ENCODE assay signal across 20 cellular contexts in genomic region chr7:5183155-5183554, GRCh38. TPM values are rescaled to one million over a fixed set of nuclear protein-coding genes. Genes with fewer than 3 reads are reported as not detected.
DNase-seq lines count a peak whose midpoint lies in the region; ATAC-seq, FAIRE-seq and TF ChIP-seq lines count a peak whose summit lies in the region.
"Had no signal": no experiment of that assay in that cellular context is flagged by ENCODE, and none has a peak within 500 bp of the region (broad histone marks: within the 10 kb centered on the region; RNA-seq: fewer than 3 reads in every experiment).

No MANE protein-coding gene starts in this region.

- H3K27me3 ChIP-seq in H1 (replicated peaks in 1 of 4; ENCODE audit: control insufficient read depth in 3 of 4, extremely low read depth in 1 of 4, insufficient read depth in 3 of 4, low read length in 3 of 4) (no peaks in the 10 kb centered on the region), upper lobe of right lung (no peaks in the 10 kb centered on the region), mesenchymal stem cell (ENCODE audit: control insufficient read depth in 1 of 2, insufficient read depth in 1 of 2, low read length in 2 of 2) (peaks cover 7 to 14% of the 10 kb centered on the region in 2 experiments)
- H3K27me3 ChIP-seq: brain microvascular endothelial cell, neural progenitor cell had no signal

- no peak overlapping the region for H2BK20ac ChIP-seq in H1 (ENCODE audit: low read length)

- H3K4me1 ChIP-seq in H1 (replicated peaks in 1 of 4; ENCODE audit: control insufficient read depth in 3 of 4, insufficient read depth in 4 of 4, low read length in 3 of 4) (no peaks in the 10 kb centered on the region), upper lobe of right lung (no peaks in the 10 kb centered on the region), mesenchymal stem cell (ENCODE audit: control insufficient read depth, insufficient read depth, low read depth, low read length) (peaks cover 2% of the 10 kb centered on the region)
- H3K4me1 ChIP-seq: BE2C, neural progenitor cell, SJCRH30 had no signal

- H2AFZ ChIP-seq in H1 (ENCODE audit: low read length) (no peak overlapping the region), mesenchymal stem cell (ENCODE audit: low read depth, low read length) (no peak overlapping the region)
- H2AFZ ChIP-seq: neural progenitor cell had no signal

- CTCF ChIA-PET in H1 (lab: Charles Lee; ENCODE audit: partially characterized antibody): interaction anchor here (0.6 to 1.5 kb wide), 3 partner anchors 9 to 369 kb away, joined by 3 to 5 read pairs (median 3); no protein-coding TSS in a partner anchor

- H3K4me3 ChIP-seq in H1 (ENCODE audit: extremely low read depth in 1 of 4, insufficient read depth in 2 of 4, low read depth in 3 of 4, low read length in 4 of 4) (no peak overlapping the region), upper lobe of right lung (no peak overlapping the region), mesenchymal stem cell (ENCODE audit: insufficient read depth in 1 of 2, low read depth in 1 of 2, low read length in 2 of 2) (no peak overlapping the region)
- H3K4me3 ChIP-seq: neural progenitor cell, SJCRH30, smooth muscle cell had no signal

- TF ChIP-seq EP300 in H1 (IDR thresholded peaks at IDR 0.05; ENCODE audit: borderline replicate concordance in 1 of 2, low read depth in 2 of 2, low read length in 2 of 2): no peak

- peaks cover 0 to 8% of the 10 kb centered on the region in 2 experiments; a peak in 3 of 4 replicates for H3K9me3 ChIP-seq in H1 (ENCODE audit: insufficient read depth in 2 of 2, low read depth in 1 of 2, low read length in 1 of 2)
- no peaks in the 10 kb centered on the region for H3K9me3 ChIP-seq in upper lobe of right lung
- H3K9me3 ChIP-seq in mesenchymal stem cell (ENCODE audit: control insufficient read depth, low read length): peaks cover 2% of the 10 kb centered on the region
- H3K9me3 ChIP-seq: BE2C, SJCRH30 had no signal

- H3K36me3 ChIP-seq in H1 (ENCODE audit: control insufficient read depth in 2 of 4, insufficient read depth in 4 of 4, low read length in 3 of 4) (no peaks in the 10 kb centered on the region), upper lobe of right lung (no peaks in the 10 kb centered on the region), mesenchymal stem cell (ENCODE audit: control insufficient read depth in 1 of 2, insufficient read depth in 2 of 2, low read depth in 1 of 2, low read length in 2 of 2) (no peaks in the 10 kb centered on the region)
- H3K36me3 ChIP-seq: BE2C, brain microvascular endothelial cell, neural progenitor cell, SJCRH30 had no signal

- no peak for TF ChIP-seq POLR2A in H1 (IDR thresholded peaks at IDR 0.05; ENCODE audit: control extremely low read depth in 1 of 2, low read depth in 2 of 2, low read length in 2 of 2)

- H3K23ac ChIP-seq in H1 (ENCODE audit: insufficient read length): no peak overlapping the region
- H3K23ac ChIP-seq in mesenchymal stem cell (ENCODE audit: low read length in 2 of 2): no peak overlapping the region

- H4K20me1 ChIP-seq in H1 (replicated peaks in 1 of 2; ENCODE audit: control insufficient read depth in 1 of 2, insufficient read depth in 2 of 2, low read length in 2 of 2): no peaks in the 10 kb centered on the region

- no peak overlapping the region for H2BK5ac ChIP-seq in H1 (ENCODE audit: low read depth, low read length)
- no peak overlapping the region for H2BK5ac ChIP-seq in mesenchymal stem cell (ENCODE audit: low read depth, low read length, poor library complexity, severe bottlenecking)

- H3K56ac ChIP-seq in H1 (replicated peaks; ENCODE audit: insufficient read length, low read depth, low read length): no peak overlapping the region

- H2BK120ac ChIP-seq in H1 (replicated peaks; ENCODE audit: low read depth, low read length) (no peak overlapping the region), mesenchymal stem cell (ENCODE audit: low read depth, low read length) (no peak overlapping the region)

- FAIRE-seq in H1 (lab: Jason Lieb, UNC): no peak
- FAIRE-seq: A204.1, HepG2 had no signal

- H3K4ac ChIP-seq in H1 (replicated peaks; ENCODE audit: insufficient read length, low read depth, low read length): no peak overlapping the region
- no peak overlapping the region for H3K4ac ChIP-seq in mesenchymal stem cell (ENCODE audit: low read depth in 1 of 2, low read length in 2 of 2)

- no peaks in the 10 kb centered on the region for H3K79me1 ChIP-seq in H1 (ENCODE audit: low read depth, low read length)
- no peaks in the 10 kb centered on the region for H3K79me1 ChIP-seq in mesenchymal stem cell (replicated peaks; ENCODE audit: low read length, poor library complexity, severe bottlenecking)

- H3K4me2 ChIP-seq in H1 (ENCODE audit: insufficient read depth in 1 of 2, low read depth in 2 of 2, low read length in 2 of 2) (no peak overlapping the region), mesenchymal stem cell (ENCODE audit: low read length, poor library complexity, severe bottlenecking) (no peak overlapping the region)
- H3K4me2 ChIP-seq: neural progenitor cell, smooth muscle cell had no signal

- TF ChIP-seq RAD21 in H1 (IDR thresholded peaks at IDR 0.05 in 1 of 2, conservative IDR thresholded peaks at IDR 0.05 in 1 of 2; ENCODE audit: low read depth in 2 of 2, low read length in 2 of 2): no peak

- 93% methylated on average over 7 of the region's 7 CpGs; no CpG with 5 or more reads in 1 of the 2 experiments for WGBS in H1 (ENCODE audit: extremely low coverage in 1 of 2, insufficient coverage in 1 of 2, insufficient read length in 1 of 2, insufficient replicate concordance in 2 of 2, low coverage in 1 of 2, low lambda C conversion rate in 2 of 2, missing lambda C conversion rate in 1 of 2), 2 experiments
- 94% methylated on average over 7 of the region's 7 CpGs for WGBS in mesenchymal stem cell

- no peak overlapping the region for H3K27ac ChIP-seq in H1 (ENCODE audit: low read depth, low read length)
- no peak overlapping the region for H3K27ac ChIP-seq in upper lobe of right lung
- no peak overlapping the region for H3K27ac ChIP-seq in mesenchymal stem cell (ENCODE audit: low read length, poor library complexity, severe bottlenecking)
- H3K27ac ChIP-seq: brain microvascular endothelial cell, neural progenitor cell, SJCRH30 had no signal

- no peak for ATAC-seq in upper lobe of right lung
- ATAC-seq in HG03354 (IDR thresholded peaks at IDR 0.05; ENCODE audit: poor library complexity, severe bottlenecking, unreplicated experiment): no peak
- ATAC-seq: activated T-helper 17 cell treated with anti-CD3 and anti-CD28 coated beads, Interleukin-2, amount 50 U/mL, for 72 hours; HepG2 had no signal

- H4K8ac ChIP-seq in H1 (ENCODE audit: extremely low read depth, insufficient read depth, low read length) (no peak overlapping the region), mesenchymal stem cell (ENCODE audit: low read length) (no peak overlapping the region)

- H3K9ac ChIP-seq in H1 (replicated peaks in 1 of 4; ENCODE audit: extremely low read depth in 1 of 4, low read depth in 3 of 4, low read length in 3 of 4): no peak overlapping the region
- H3K9ac ChIP-seq in mesenchymal stem cell (ENCODE audit: low read length): no peak overlapping the region
- H3K9ac ChIP-seq: neural progenitor cell had no signal

- H2BK15ac ChIP-seq in H1 (ENCODE audit: low read length): no peak overlapping the region
- H2BK15ac ChIP-seq in mesenchymal stem cell (ENCODE audit: low read depth, poor library complexity, severe bottlenecking): no peak overlapping the region

- no peak overlapping the region for H3K18ac ChIP-seq in H1 (ENCODE audit: extremely low read depth, low read length)
- no peak overlapping the region for H3K18ac ChIP-seq in mesenchymal stem cell (ENCODE audit: low read depth in 1 of 2, low read length in 2 of 2)

- no peaks in the 10 kb centered on the region for H3K79me2 ChIP-seq in H1 (ENCODE audit: control insufficient read depth in 1 of 2, insufficient read depth in 2 of 2, low read length in 2 of 2)

- H3K23me2 ChIP-seq in H1 (ENCODE audit: low read depth, low read length): no peaks in the 10 kb centered on the region

- H2BK12ac ChIP-seq in H1 (ENCODE audit: low read depth, low read length) (no peak overlapping the region), mesenchymal stem cell (ENCODE audit: low read length in 2 of 2) (no peak overlapping the region)

- H3K14ac ChIP-seq in H1 (ENCODE audit: insufficient read length) (no peak overlapping the region), mesenchymal stem cell (ENCODE audit: low read length in 2 of 2) (no peak overlapping the region)

- intact Hi-C loops in upper lobe of right lung (cut with DNase I): no loop called here

- POLR2A ChIA-PET in H1 (lab: Charles Lee; ENCODE audit: partially characterized antibody): no interaction called here

- DNase-seq in NCI-H2196 (lab: John Stamatoyannopoulos, UW; ENCODE audit: unreplicated experiment): peak; percentile 18
- no peak for DNase-seq in NCI-H2196 treated with DMSO at 0.1 percent for 48 hours (lab: John Stamatoyannopoulos, UW; ENCODE audit: unreplicated experiment)
- DNase-seq in NCI-H2171 treated with DMSO at 0.1 percent for 48 hours (lab: John Stamatoyannopoulos, UW): peak; percentile 73
- DNase-seq in H1 (ENCODE audit: low read depth in 1 of 2, low spot score in 2 of 2): no peak
- DNase-seq in upper lobe of right lung: peak; percentile 33
- DNase-seq in mesenchymal stem cell: no peak
- DNase-seq in occipital lobe (lab: John Stamatoyannopoulos, UW): no peak
- DNase-seq: activated CD4-positive, alpha-beta T cell treated with anti-CD3 and anti-CD28 coated beads, Interleukin-2, amount 10 ng/mL, durations not matched to agents 24 days and 14 days; BE2C; brain microvascular endothelial cell; immature natural killer cell; NCI-H1694; NCI-H82; SJCRH30 had no signal

- no peak overlapping the region for H4K5ac ChIP-seq in H1 (ENCODE audit: insufficient read length, low read depth, low read length)

- TF ChIP-seq CTCF in H1 (IDR thresholded peaks at IDR 0.05; ENCODE audit: control extremely low read depth in 1 of 3, insufficient read depth in 1 of 3, low read depth in 1 of 3, low read length in 3 of 3) (no peak), upper lobe of right lung (IDR thresholded peaks at IDR 0.05) (no peak)

- H4K91ac ChIP-seq in H1 (replicated peaks; ENCODE audit: insufficient read length, low read length): no peak overlapping the region
- H4K91ac ChIP-seq in mesenchymal stem cell (ENCODE audit: low read length): no peak overlapping the region

- H2AK5ac ChIP-seq in H1 (ENCODE audit: low read depth, low read length) (0 out of 2 replicates have a peak overlapping the region, but pooled peaks have one; percentile 13), mesenchymal stem cell (ENCODE audit: low read length, severe bottlenecking) (no peak overlapping the region)

RNA-seq across cellular contexts. Expression of gene WIPI2, which starts 6.9 kb away (rescaled TPM):
- total RNA-seq in H1 (2021; fragmentation: NEBNext Ultra II Directional; extraction: Animal tissue kit (Norgen Biotek cat#: 25700)): 74.4 and 75.4 TPM in 2 replicates
- 52.2 and 53.5 TPM in 2 replicates for polyA plus RNA-seq in H1 (2011; rRNA removed)
- polyA plus RNA-seq in H1 (2011; cell fraction: cytosol; rRNA removed): 67.7 TPM
- polyA plus RNA-seq in H1 (2011; cell fraction: nucleus; rRNA removed): 61.8 TPM
- 46.4 to 63.1 TPM (median 53.1 TPM) in 4 replicates for polyA plus RNA-seq in H1 (2012, experiment 1 of 2)
- polyA plus RNA-seq in H1 (2012, experiment 2 of 2): 41.2 TPM
- polyA plus RNA-seq in H1 (2013, experiment 1 of 2): 73.4 TPM
- 71.8 TPM for polyA plus RNA-seq in H1 (2013, experiment 2 of 2)
- 118 and 148 TPM in 2 replicates for polyA minus RNA-seq in H1 (2011; rRNA and poly(A)+ RNA removed)
- polyA minus RNA-seq in H1 (2011; cell fraction: cytosol; rRNA and poly(A)+ RNA removed): 49.2 TPM
- 33.1 TPM for polyA minus RNA-seq in H1 (2011; cell fraction: nucleus; rRNA and poly(A)+ RNA removed)
- total RNA-seq in upper lobe of right lung (57.3 TPM), occipital lobe (46.6 TPM)
- 70.7 TPM for polyA plus RNA-seq in mesenchymal stem cell (2013, experiment 1 of 2)
- polyA plus RNA-seq in mesenchymal stem cell (2013, experiment 2 of 2): 69.6 TPM

Comparison
In these comparisons a context has a peak if more than half of its experiments do, and no peak if none do; other contexts are left out.
1. DNase-seq: peak in NCI-H2196 (single experiment), NCI-H2171 treated with DMSO at 0.1 percent for 48 hours (single experiment) and upper lobe of right lung (single experiment); none in NCI-H2196 treated with DMSO at 0.1 percent for 48 hours (single experiment), H1 (0 of 2), mesenchymal stem cell (single experiment) and occipital lobe (single experiment).